ENCODE assay signal across 8 cellular contexts in genomic region chr9:127968046-127968445, GRCh38. TPM values are rescaled to one million over a fixed set of nuclear protein-coding genes. Genes with fewer than 3 reads are reported as not detected.
DNase-seq lines count a peak whose midpoint lies in the region; ATAC-seq, FAIRE-seq and TF ChIP-seq lines count a peak whose summit lies in the region.

No MANE protein-coding gene starts in this region.

- H3K79me2 ChIP-seq in ACC112 (ENCODE audit: control insufficient read depth, insufficient read depth, low read length, unreplicated experiment): peaks cover 43% of the 10 kb centered on the region
- H3K79me2 ChIP-seq in K562 (ENCODE audit: control insufficient read depth, insufficient read depth, low read length): peaks cover 73% of the 10 kb centered on the region

- H3K27me3 ChIP-seq in ACC112 (ENCODE audit: insufficient read depth, low read length) (no peaks in the 10 kb centered on the region), K562 (ENCODE audit: control insufficient read depth in 2 of 2, insufficient read depth in 2 of 2, low read length in 2 of 2) (no peaks in the 10 kb centered on the region), muscle layer of duodenum (ENCODE audit: low read depth, low read length) (no peaks in the 10 kb centered on the region)

- peaks cover 12% of the 10 kb centered on the region for H4K20me1 ChIP-seq in K562 (replicated peaks; ENCODE audit: control insufficient read depth, insufficient read depth, low read length)

- H3K9me1 ChIP-seq in K562 (ENCODE audit: control insufficient read depth, insufficient read depth, low read length): no peaks in the 10 kb centered on the region

- peak overlapping the region; percentile 88 for H3K27ac ChIP-seq in ACC112 (ENCODE audit: low read depth, low read length)
- H3K27ac ChIP-seq in K562 (ENCODE audit: extremely low read depth, low read depth, low read length): no peak overlapping the region
- H3K27ac ChIP-seq in muscle layer of duodenum (ENCODE audit: low read length): peak overlapping the region; percentile 97

- no peak for TF ChIP-seq CTCF in K562 (IDR thresholded peaks at IDR 0.05 in 2 of 3, conservative IDR thresholded peaks at IDR 0.05 in 1 of 3; ENCODE audit: insufficient read depth in 2 of 3, low read depth in 1 of 3, low read length in 3 of 3)

- H3K4me1 ChIP-seq in ACC112 (ENCODE audit: control insufficient read depth, insufficient read depth, low read length, unreplicated experiment) (peaks cover 54% of the 10 kb centered on the region), K562 (replicated peaks in 1 of 2; ENCODE audit: control insufficient read depth in 2 of 2, insufficient read depth in 2 of 2, low read length in 2 of 2) (peaks cover 45 to 95% of the 10 kb centered on the region in 2 experiments), muscle layer of duodenum (ENCODE audit: control insufficient read depth in 1 of 2, insufficient read depth in 2 of 2, low read length in 2 of 2) (peaks cover 72 to 82% of the 10 kb centered on the region in 2 donors)

- BruUV-seq in K562 (replicated peaks; lab: Mats Ljungman, UMichigan): no TSS peak

- POLR2A ChIA-PET in K562 (lab: Yijun Ruan, JAX): interaction anchor here (0.7 kb wide), 1 partner anchor 8 kb away, joined by 3 read pairs; no protein-coding TSS in a partner anchor

- TF ChIP-seq EP300 in K562 (IDR thresholded peaks at IDR 0.05; ENCODE audit: low read length): no peak

- no peak for TF ChIP-seq POLR2A in K562 (conservative IDR thresholded peaks at IDR 0.05)

- H3K9me3 ChIP-seq in K562 (replicated peaks; ENCODE audit: control insufficient read depth, insufficient read depth, low read depth, low read length): no peaks in the 10 kb centered on the region
- H3K9me3 ChIP-seq in muscle layer of duodenum (ENCODE audit: control insufficient read depth in 1 of 2, low read length in 2 of 2): no peaks in the 10 kb centered on the region

- CTCF ChIA-PET in K562 (lab: Yijun Ruan, JAX; ENCODE audit: low intra/inter-chr PET ratio): no interaction called here

- DNase-seq in HT1080 (ENCODE audit: low read depth) (peak; percentile 87), K562 (ENCODE audit: extremely low read depth in 1 of 4, low spot score in 3 of 4) (no peak), posterior vena cava (ENCODE audit: low spot score) (no peak)

- TF ChIP-seq RAD21 in K562 (CRISPR knock-in tag; conservative IDR thresholded peaks at IDR 0.05 in 1 of 2, IDR thresholded peaks at IDR 0.05 in 1 of 2): no peak

- 60% methylated on average over 2 of the region's 3 CpGs for whole genome bisulfite sequencing in K562 (ENCODE audit: insufficient coverage, low coverage, missing lambda C conversion rate)

- FAIRE-seq in K562 (lab: Jason Lieb, UNC): no peak

- H3K36me3 ChIP-seq in ACC112 (ENCODE audit: insufficient read depth, low read length): no peaks in the 10 kb centered on the region
- H3K36me3 ChIP-seq in K562 (ENCODE audit: control insufficient read depth, insufficient read depth, low read length): no peaks in the 10 kb centered on the region
- H3K36me3 ChIP-seq in muscle layer of duodenum (ENCODE audit: control insufficient read depth in 1 of 2, insufficient read depth in 2 of 2, low read length in 2 of 2): no peaks in the 10 kb centered on the region

- H3K9ac ChIP-seq in K562 (ENCODE audit: insufficient read depth in 1 of 2, low read depth in 2 of 2, low read length in 2 of 2): peak overlapping the region in 1 of 2 experiments; percentile 49; a peak in 1 of 4 replicates

- ATAC-seq in K562 (no peak), HG03469 (IDR thresholded peaks at IDR 0.05; ENCODE audit: unreplicated experiment) (no peak), GM18498 (IDR thresholded peaks at IDR 0.05; ENCODE audit: unreplicated experiment) (no peak), GM18519 (IDR thresholded peaks at IDR 0.05; ENCODE audit: low FRiP score, unreplicated experiment) (no peak)

- in situ Hi-C loops in K562 (cut with MboI): loop anchor here (10.0 kb wide), 1 partner anchor 67 kb away; no protein-coding TSS in a partner anchor

- no peak overlapping the region for H3K4me2 ChIP-seq in K562 (ENCODE audit: insufficient read depth, low read length)

- H2AFZ ChIP-seq in ACC112 (ENCODE audit: low read length, unreplicated experiment): no peak overlapping the region
- no peak overlapping the region for H2AFZ ChIP-seq in K562 (ENCODE audit: low read depth, low read length)

- H3K4me3 ChIP-seq in ACC112 (ENCODE audit: low read depth, low read length) (peak overlapping the region; percentile 36; the same call in 1 of the 2 replicates), K562 (no peak overlapping the region), muscle layer of duodenum (ENCODE audit: low read depth in 1 of 2, low read length in 2 of 2) (no peak overlapping the region)

- intact Hi-C loops in K562 (cut with micrococcal nuclease) (no loop called here), posterior vena cava (cut with DNase I) (loop anchor here in 1 of 2 donors (10.0 kb wide), 1 partner anchor 137 kb away; no protein-coding TSS in a partner anchor)

RNA-seq across cellular contexts. Expression of gene EEIG1, which starts 12.7 kb away (rescaled TPM):
- total RNA-seq in HT1080 (2014; rRNA removed; shearing (Covaris generic)): 3.4 and 6.8 TPM in 2 replicates
- 10.2 and 10.7 TPM in 2 replicates for polyA plus RNA-seq in HT1080 (2015; cell fraction: cytosol; rRNA removed)
- 7.0 and 8.1 TPM in 2 replicates for polyA plus RNA-seq in HT1080 (2015; cell fraction: nucleus; rRNA removed)
- 18.1 and 34.4 TPM in 2 replicates for total RNA-seq in K562 (2011; cell fraction: chromatin; rRNA removed; ENCODE audit: low replicate concordance)
- total RNA-seq in K562 (2011; cell fraction: nucleolus; rRNA removed): 13.4 and 13.5 TPM in 2 replicates
- 17.2 and 24.7 TPM in 2 replicates for total RNA-seq in K562 (2011; cell fraction: nucleoplasm; rRNA removed)
- 2.1 and 4.5 TPM in 2 replicates for total RNA-seq in K562 (2014; rRNA removed)
- total RNA-seq in K562 (2014; rRNA removed; fragmentation: Illumina TruSeq; extraction: Trizol): 1.6 and 2.3 TPM in 2 replicates
- 2.8 and 4.1 TPM in 2 replicates for total RNA-seq in K562 (2015; rRNA removed; fragmentation: Illumina TruSeq; extraction: Trizol)
- 11.2 and 16.7 TPM in 2 replicates for total RNA-seq in K562 (2021)
- polyA plus RNA-seq in K562 (2011; rRNA removed): 4.4 and 7.7 TPM in 2 replicates
- 8.2 and 9.0 TPM in 2 replicates for polyA plus RNA-seq in K562 (2011; cell fraction: cytosol; rRNA removed)
- 16.1 and 16.7 TPM in 2 replicates for polyA plus RNA-seq in K562 (2011; cell fraction: nucleus; rRNA removed)
- polyA plus RNA-seq in K562 (2012): 13.8 and 19.2 TPM in 2 replicates
- polyA plus RNA-seq in K562 (2014; fragmentation: Illumina TruSeq; extraction: Trizol): 5.6 and 9.1 TPM in 2 replicates
- under 1 TPM; 0.17 to 0.25 TPM for polyA plus RNA-seq in K562 (2014; fragmentation: Nextera tagmentation; extraction: Ambion mirVana)
- 3.6 and 6.6 TPM in 2 replicates for polyA plus RNA-seq in K562 (2014; rRNA removed)
- 2.1 and 2.7 TPM in 2 replicates for polyA minus RNA-seq in K562 (2011; rRNA and poly(A)+ RNA removed)
- polyA minus RNA-seq in K562 (2011; cell fraction: cytosol; rRNA and poly(A)+ RNA removed): 3.5 and 5.9 TPM in 2 replicates
- polyA minus RNA-seq in K562 (2011; cell fraction: nucleus; rRNA and poly(A)+ RNA removed): 4.8 and 8.4 TPM in 2 replicates
- 10 to 100 TPM; 54.3 to 56.9 TPM for total RNA-seq in posterior vena cava

RNA-seq across cellular contexts. Expression of gene DPM2, which starts 30.4 kb away (rescaled TPM):
- total RNA-seq in HT1080 (2014; rRNA removed; shearing (Covaris generic)): 92.5 and 128 TPM in 2 replicates
- polyA plus RNA-seq in HT1080 (2015; cell fraction: cytosol; rRNA removed): 71.8 and 92.0 TPM in 2 replicates
- 40.3 and 61.2 TPM in 2 replicates for polyA plus RNA-seq in HT1080 (2015; cell fraction: nucleus; rRNA removed)
- total RNA-seq in K562 (2011; cell fraction: chromatin; rRNA removed; ENCODE audit: low replicate concordance): 99.6 and 215 TPM in 2 replicates
- 168 and 199 TPM in 2 replicates for total RNA-seq in K562 (2011; cell fraction: nucleolus; rRNA removed)
- 195 and 215 TPM in 2 replicates for total RNA-seq in K562 (2011; cell fraction: nucleoplasm; rRNA removed)
- total RNA-seq in K562 (2014; rRNA removed) (56.6 and 88.7 TPM in 2 replicates), K562 (2014; rRNA removed; fragmentation: Illumina TruSeq; extraction: Trizol) (48.1 and 53.8 TPM in 2 replicates), K562 (2015; rRNA removed; fragmentation: Illumina TruSeq; extraction: Trizol) (71.1 and 73.4 TPM in 2 replicates), K562 (2021) (95.3 and 102 TPM in 2 replicates), posterior vena cava (10 to 100 TPM; 22.8 to 23.6 TPM)
- polyA plus RNA-seq in K562 (2011; rRNA removed) (93.8 and 101 TPM in 2 replicates), K562 (2014; fragmentation: Illumina TruSeq; extraction: Trizol) (126 and 142 TPM in 2 replicates), K562 (2014; fragmentation: Nextera tagmentation; extraction: Ambion mirVana) (10 to 100 TPM; 43.5 to 69.3 TPM), K562 (2014; rRNA removed) (104 and 107 TPM in 2 replicates)
- 131 and 200 TPM in 2 replicates for polyA plus RNA-seq in K562 (2011; cell fraction: cytosol; rRNA removed)
- 142 and 205 TPM in 2 replicates for polyA plus RNA-seq in K562 (2011; cell fraction: nucleus; rRNA removed)
- 83.9 and 86.2 TPM in 2 replicates for polyA plus RNA-seq in K562 (2012)
- polyA minus RNA-seq in K562 (2011; rRNA and poly(A)+ RNA removed): 54.4 and 75.4 TPM in 2 replicates
- polyA minus RNA-seq in K562 (2011; cell fraction: cytosol; rRNA and poly(A)+ RNA removed): 56.3 and 59.9 TPM in 2 replicates
- polyA minus RNA-seq in K562 (2011; cell fraction: nucleus; rRNA and poly(A)+ RNA removed): 64.1 and 85.1 TPM in 2 replicates

RNA-seq across cellular contexts. Expression of gene PIP5KL1, which starts 37.5 kb away (rescaled TPM):
- total RNA-seq in HT1080 (2014; rRNA removed; shearing (Covaris generic)): 0.73 and 0.98 TPM in 2 replicates
- polyA plus RNA-seq in HT1080 (2015; cell fraction: cytosol; rRNA removed): 1.5 and 2.5 TPM in 2 replicates
- polyA plus RNA-seq in HT1080 (2015; cell fraction: nucleus; rRNA removed): 15.1 and 18.7 TPM in 2 replicates
- total RNA-seq in K562 (2011; cell fraction: chromatin; rRNA removed; ENCODE audit: low replicate concordance): 4.2 and 9.4 TPM in 2 replicates
- 7.7 and 10.1 TPM in 2 replicates for total RNA-seq in K562 (2011; cell fraction: nucleolus; rRNA removed)
- total RNA-seq in K562 (2011; cell fraction: nucleoplasm; rRNA removed): 4.3 and 4.5 TPM in 2 replicates
- total RNA-seq in K562 (2014; rRNA removed) (2.5 and 3.1 TPM in 2 replicates), K562 (2014; rRNA removed; fragmentation: Illumina TruSeq; extraction: Trizol) (0.80 and 1.2 TPM in 2 replicates), K562 (2015; rRNA removed; fragmentation: Illumina TruSeq; extraction: Trizol) (0.58 and 1.3 TPM in 2 replicates), K562 (2021) (3.0 and 3.7 TPM in 2 replicates), posterior vena cava (1 to 10 TPM; 1.2 to 1.3 TPM)
- polyA plus RNA-seq in K562 (2011; rRNA removed) (1.2 and 1.6 TPM in 2 replicates), K562 (2014; fragmentation: Illumina TruSeq; extraction: Trizol) (0.82 and 1.2 TPM in 2 replicates), K562 (2014; fragmentation: Nextera tagmentation; extraction: Ambion mirVana) (under 1 TPM; 0.18 to 0.41 TPM), K562 (2014; rRNA removed) (4.3 and 4.8 TPM in 2 replicates)
- polyA plus RNA-seq in K562 (2011; cell fraction: cytosol; rRNA removed): 1.8 and 2.2 TPM in 2 replicates
- polyA plus RNA-seq in K562 (2011; cell fraction: nucleus; rRNA removed): 12.7 and 14.3 TPM in 2 replicates
- polyA plus RNA-seq in K562 (2012): 1.7 and 5.0 TPM in 2 replicates
- polyA minus RNA-seq in K562 (2011; rRNA and poly(A)+ RNA removed): 0.75 TPM in 1 of 2 replicates, not detected in the other
- 3.0 TPM in 1 of 2 replicates, not detected in the other for polyA minus RNA-seq in K562 (2011; cell fraction: cytosol; rRNA and poly(A)+ RNA removed)
- 2.6 TPM in 2 replicates for polyA minus RNA-seq in K562 (2011; cell fraction: nucleus; rRNA and poly(A)+ RNA removed)

RNA-seq across cellular contexts. Expression of gene ST6GALNAC4, which starts 51.2 kb away (rescaled TPM):
- total RNA-seq in HT1080 (2014; rRNA removed; shearing (Covaris generic)): 35.3 and 43.4 TPM in 2 replicates
- polyA plus RNA-seq in HT1080 (2015; cell fraction: cytosol; rRNA removed): 33.1 and 33.9 TPM in 2 replicates
- polyA plus RNA-seq in HT1080 (2015; cell fraction: nucleus; rRNA removed): 20.3 and 27.7 TPM in 2 replicates
- 24.9 and 89.8 TPM in 2 replicates for total RNA-seq in K562 (2011; cell fraction: chromatin; rRNA removed; ENCODE audit: low replicate concordance)
- 90.4 and 100 TPM in 2 replicates for total RNA-seq in K562 (2011; cell fraction: nucleolus; rRNA removed)
- total RNA-seq in K562 (2011; cell fraction: nucleoplasm; rRNA removed): 52.6 and 55.0 TPM in 2 replicates
- total RNA-seq in K562 (2014; rRNA removed) (25.5 and 47.2 TPM in 2 replicates), K562 (2014; rRNA removed; fragmentation: Illumina TruSeq; extraction: Trizol) (2.8 and 6.6 TPM in 2 replicates), K562 (2015; rRNA removed; fragmentation: Illumina TruSeq; extraction: Trizol) (17.2 and 19.0 TPM in 2 replicates), K562 (2021) (43.1 and 47.1 TPM in 2 replicates), posterior vena cava (10 to 100 TPM; 27.7 to 32.7 TPM)
- polyA plus RNA-seq in K562 (2011; rRNA removed) (14.0 and 19.4 TPM in 2 replicates), K562 (2014; fragmentation: Illumina TruSeq; extraction: Trizol) (15.4 and 34.0 TPM in 2 replicates), K562 (2014; fragmentation: Nextera tagmentation; extraction: Ambion mirVana) (1 to 10 TPM; 2.6 to 3.4 TPM), K562 (2014; rRNA removed) (26.0 and 42.6 TPM in 2 replicates)
- polyA plus RNA-seq in K562 (2011; cell fraction: cytosol; rRNA removed): 30.0 and 73.0 TPM in 2 replicates
- polyA plus RNA-seq in K562 (2011; cell fraction: nucleus; rRNA removed): 34.4 and 63.8 TPM in 2 replicates
- polyA plus RNA-seq in K562 (2012): 26.5 and 52.2 TPM in 2 replicates
- polyA minus RNA-seq in K562 (2011; rRNA and poly(A)+ RNA removed): 7.5 and 10.6 TPM in 2 replicates
- polyA minus RNA-seq in K562 (2011; cell fraction: cytosol; rRNA and poly(A)+ RNA removed): 30.9 and 50.2 TPM in 2 replicates
- 24.7 and 25.8 TPM in 2 replicates for polyA minus RNA-seq in K562 (2011; cell fraction: nucleus; rRNA and poly(A)+ RNA removed)
